In genomic region chr1:16033101-16033632, GRCh38 we compare ENCODE assay signal across 15 cellular contexts. TPM values are rescaled to one million over a fixed set of nuclear protein-coding genes. Genes with fewer than 3 reads are reported as not detected.
A peak's percentile ranks its signal among the peaks of the same experiment; 100 is the strongest.
DNase-seq lines count a peak whose midpoint lies in the region; ATAC-seq and TF ChIP-seq lines count a peak whose summit lies in the region.
"Had no signal": no experiment of that assay in that cellular context is flagged by ENCODE, and none has a peak within 500 bp of the region (broad histone marks: within the 10 kb centered on the region; RNA-seq: fewer than 3 reads in every experiment).

No MANE protein-coding gene starts in this region.

- H3K4me3 Mint-ChIP-seq in natural killer cell = no peak overlapping the region
- H3K4me3 Mint-ChIP-seq in natural killer cell treated with Interleukin-12 subunit alpha and Interleukin-12 subunit beta and Interleukin-15 and Interleukin-18, amount 100 ng/mL, for 72 hours = no peak overlapping the region
- H3K4me3 Mint-ChIP-seq in neural crest cell = no peak overlapping the region
- no peak overlapping the region for H3K4me3 Mint-ChIP-seq in stimulated activated memory B cell treated with anti-CD40 and anti-IgM and Interleukin-4, amounts not matched to agents 10 μg/mL and 1 μg/mL and 100 μg/mL, for 72 hours

- H3K4me1 Mint-ChIP-seq in natural killer cell (no peaks in the 10 kb centered on the region), neural crest cell (peaks cover 6% of the 10 kb centered on the region)
- H3K4me1 Mint-ChIP-seq in natural killer cell treated with Interleukin-12 subunit alpha and Interleukin-12 subunit beta and Interleukin-15 and Interleukin-18, amount 100 ng/mL, for 72 hours (ENCODE audit: low read depth in 2 of 2) = peaks cover 0 to 4% of the 10 kb centered on the region in 2 donors
- peaks cover 12% of the 10 kb centered on the region for H3K4me1 Mint-ChIP-seq in stimulated activated memory B cell treated with anti-CD40 and anti-IgM and Interleukin-4, amounts not matched to agents 10 μg/mL and 1 μg/mL and 100 μg/mL, for 72 hours

- H3K36me3 Mint-ChIP-seq in natural killer cell (no peaks in the 10 kb centered on the region), neural crest cell (ENCODE audit: low read depth) (no peaks in the 10 kb centered on the region)
- no peaks in the 10 kb centered on the region for H3K36me3 Mint-ChIP-seq in natural killer cell treated with Interleukin-12 subunit alpha and Interleukin-12 subunit beta and Interleukin-15 and Interleukin-18, amount 100 ng/mL, for 72 hours
- no peaks in the 10 kb centered on the region for H3K36me3 Mint-ChIP-seq in stimulated activated memory B cell treated with anti-CD40 and anti-IgM and Interleukin-4, amounts not matched to agents 10 μg/mL and 1 μg/mL and 100 μg/mL, for 72 hours

- ATAC-seq in natural killer cell = no peak
- no peak for ATAC-seq in natural killer cell treated with Interleukin-12 subunit alpha and Interleukin-12 subunit beta and Interleukin-15 and Interleukin-18, amount 100 ng/mL, for 72 hours
- ATAC-seq in stimulated activated memory B cell treated with anti-CD40 and anti-IgM and Interleukin-4, amounts not matched to agents 10 μg/mL and 1 μg/mL and 100 μg/mL, for 72 hours = no peak

- no peak for DNase-seq in natural killer cell
- DNase-seq in natural killer cell treated with Interleukin-12 subunit alpha and Interleukin-12 subunit beta and Interleukin-15 and Interleukin-18, amount 100 ng/mL, for 72 hours (ENCODE audit: low spot score) = no peak
- no peak for DNase-seq in neural crest cell (ENCODE audit: low read depth, low spot score)
- DNase-seq in activated CD4-positive, alpha-beta T cell treated with anti-CD3 and anti-CD28 coated beads, Interleukin-2, amount 50 U/mL, for 48 hours = no peak
- no peak for DNase-seq in ureter (ENCODE audit: low spot score)
- DNase-seq in NCI-H2029 (lab: John Stamatoyannopoulos, UW) = no peak
- DNase-seq: NCI-H1436 treated with DMSO at 0.1 percent for 48 hours, NCI-H524 treated with DMSO at 0.1 percent for 48 hours had no signal

- TF ChIP-seq CTCF in natural killer cell (IDR thresholded peaks at IDR 0.05) (peak; percentile 0), VCaP (conservative IDR thresholded peaks at IDR 0.05) (peak; percentile 50), neural crest cell (conservative IDR thresholded peaks at IDR 0.05) (no peak)

- no peak overlapping the region for H3K27ac ChIP-seq in VCaP
- H3K27ac ChIP-seq: KMS-11, SK-N-MC had no signal

- intact Hi-C loops in natural killer cell (cut with micrococcal nuclease) = no loop called here

- no peaks in the 10 kb centered on the region for H3K9me3 Mint-ChIP-seq in natural killer cell
- H3K9me3 Mint-ChIP-seq in natural killer cell treated with Interleukin-12 subunit alpha and Interleukin-12 subunit beta and Interleukin-15 and Interleukin-18, amount 100 ng/mL, for 72 hours = no peaks in the 10 kb centered on the region
- H3K9me3 Mint-ChIP-seq in neural crest cell = no peaks in the 10 kb centered on the region
- H3K9me3 Mint-ChIP-seq in stimulated activated memory B cell treated with anti-CD40 and anti-IgM and Interleukin-4, amounts not matched to agents 10 μg/mL and 1 μg/mL and 100 μg/mL, for 72 hours = no peaks in the 10 kb centered on the region

- H3K27me3 Mint-ChIP-seq in natural killer cell (ENCODE audit: low read depth in 2 of 2) = peaks cover 7 to 15% of the 10 kb centered on the region in 2 donors
- peaks cover 6 to 16% of the 10 kb centered on the region in 2 donors for H3K27me3 Mint-ChIP-seq in natural killer cell treated with Interleukin-12 subunit alpha and Interleukin-12 subunit beta and Interleukin-15 and Interleukin-18, amount 100 ng/mL, for 72 hours
- peaks cover 5% of the 10 kb centered on the region for H3K27me3 Mint-ChIP-seq in neural crest cell (ENCODE audit: low read depth)
- H3K27me3 Mint-ChIP-seq in stimulated activated memory B cell treated with anti-CD40 and anti-IgM and Interleukin-4, amounts not matched to agents 10 μg/mL and 1 μg/mL and 100 μg/mL, for 72 hours = peaks cover 61% of the 10 kb centered on the region

- no peak overlapping the region for H3K27ac Mint-ChIP-seq in natural killer cell
- no peak overlapping the region for H3K27ac Mint-ChIP-seq in natural killer cell treated with Interleukin-12 subunit alpha and Interleukin-12 subunit beta and Interleukin-15 and Interleukin-18, amount 100 ng/mL, for 72 hours
- peak overlapping the region; percentile 67 for H3K27ac Mint-ChIP-seq in neural crest cell (ENCODE audit: unreplicated experiment)
- H3K27ac Mint-ChIP-seq in stimulated activated memory B cell treated with anti-CD40 and anti-IgM and Interleukin-4, amounts not matched to agents 10 μg/mL and 1 μg/mL and 100 μg/mL, for 72 hours = no peak overlapping the region

RNA-seq across cellular contexts. Expression of gene CLCNKB, which starts 10.4 kb away (rescaled TPM):
- total RNA-seq in natural killer cell (not detected), neural crest cell (0.30 TPM in 2 replicates), ureter (0.65 TPM)
- not detected for total RNA-seq in natural killer cell treated with Interleukin-12 subunit alpha and Interleukin-12 subunit beta and Interleukin-15 and Interleukin-18, amount 100 ng/mL, for 72 hours
- total RNA-seq: A172, OCI-LY7, RPMI7951 had no signal

RNA-seq across cellular contexts. Expression of gene CLCNKA, which starts 11.3 kb away (rescaled TPM):
- total RNA-seq in natural killer cell (under 1 TPM in 2 of 3 donors, not detected in 1; 0.16 to 0.33 TPM), neural crest cell (not detected in 2 replicates), ureter (2.2 TPM)
- under 1 TPM in 1 of 2 donors, not detected in 1; 0.24 TPM for total RNA-seq in natural killer cell treated with Interleukin-12 subunit alpha and Interleukin-12 subunit beta and Interleukin-15 and Interleukin-18, amount 100 ng/mL, for 72 hours
- total RNA-seq: A172, OCI-LY7 had no signal

RNA-seq across cellular contexts. Expression of gene HSPB7, which starts 15.3 kb away (rescaled TPM):
- total RNA-seq in natural killer cell (not detected), neural crest cell (not detected in 2 replicates), ureter (36.2 TPM)
- not detected for total RNA-seq in natural killer cell treated with Interleukin-12 subunit alpha and Interleukin-12 subunit beta and Interleukin-15 and Interleukin-18, amount 100 ng/mL, for 72 hours
- total RNA-seq: A172, OCI-LY7 had no signal

RNA-seq across cellular contexts. Expression of gene SRARP, which starts 29.1 kb away (rescaled TPM):
- not detected for total RNA-seq in natural killer cell
- not detected for total RNA-seq in natural killer cell treated with Interleukin-12 subunit alpha and Interleukin-12 subunit beta and Interleukin-15 and Interleukin-18, amount 100 ng/mL, for 72 hours
- not detected in 2 replicates for total RNA-seq in neural crest cell
- total RNA-seq in ureter = not detected
- total RNA-seq: A172, OCI-LY7, RPMI7951 had no signal

RNA-seq across cellular contexts. Expression of gene FAM131C, which starts 40.3 kb away (rescaled TPM):
- total RNA-seq in natural killer cell = not detected
- not detected for total RNA-seq in natural killer cell treated with Interleukin-12 subunit alpha and Interleukin-12 subunit beta and Interleukin-15 and Interleukin-18, amount 100 ng/mL, for 72 hours
- total RNA-seq in neural crest cell = 0.48 and 0.68 TPM in 2 replicates
- 0.60 TPM for total RNA-seq in ureter
- total RNA-seq: OCI-LY7, RPMI7951 had no signal

Comparison
In these comparisons a context has a peak if more than half of its experiments do, and no peak if none do; other contexts are left out.
1. RNA of gene HSPB7, which starts 15.3 kb away (total RNA-seq): 36.2 TPM in ureter (single experiment); not detected in natural killer cell, not detected in natural killer cell treated with Interleukin-12 subunit alpha and Interleukin-12 subunit beta and Interleukin-15 and Interleukin-18, amount 100 ng/mL, for 72 hours and not detected in neural crest cell; every median in the first group is over 10 times any median in the second.